1 cellular context compared by ENCODE assay signal in the genomic region with DNA sequence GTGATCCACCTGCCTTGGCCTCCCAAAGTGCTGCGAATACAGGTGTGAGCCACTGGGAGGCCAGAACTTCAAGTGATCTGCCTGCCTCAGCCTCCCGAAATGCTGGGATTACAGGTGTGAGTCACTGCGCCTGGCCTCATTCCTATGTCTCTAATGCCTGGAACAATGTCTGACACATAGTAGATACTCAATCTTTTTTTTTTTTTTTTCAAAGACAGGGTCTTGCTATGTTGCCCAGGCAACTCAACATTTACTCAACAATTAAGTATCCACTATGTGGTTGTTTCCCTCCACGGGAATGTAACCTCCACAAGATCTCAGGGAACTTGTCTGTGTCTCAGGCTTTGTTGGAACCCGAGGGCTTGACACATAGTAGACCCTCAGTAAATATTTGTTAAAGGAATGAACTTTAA.
TF ChIP-seq lines count a peak whose summit lies in the region.

No MANE protein-coding gene starts in this region.

TF ChIP-seq in SK-N-SH treated with all-trans-retinoic acid at 6 μM for 48 hours, 23 proteins besides CTCF, POLR2A, EP300 and RAD21 (continued from another document):
- TF ChIP-seq, protein P1, sequence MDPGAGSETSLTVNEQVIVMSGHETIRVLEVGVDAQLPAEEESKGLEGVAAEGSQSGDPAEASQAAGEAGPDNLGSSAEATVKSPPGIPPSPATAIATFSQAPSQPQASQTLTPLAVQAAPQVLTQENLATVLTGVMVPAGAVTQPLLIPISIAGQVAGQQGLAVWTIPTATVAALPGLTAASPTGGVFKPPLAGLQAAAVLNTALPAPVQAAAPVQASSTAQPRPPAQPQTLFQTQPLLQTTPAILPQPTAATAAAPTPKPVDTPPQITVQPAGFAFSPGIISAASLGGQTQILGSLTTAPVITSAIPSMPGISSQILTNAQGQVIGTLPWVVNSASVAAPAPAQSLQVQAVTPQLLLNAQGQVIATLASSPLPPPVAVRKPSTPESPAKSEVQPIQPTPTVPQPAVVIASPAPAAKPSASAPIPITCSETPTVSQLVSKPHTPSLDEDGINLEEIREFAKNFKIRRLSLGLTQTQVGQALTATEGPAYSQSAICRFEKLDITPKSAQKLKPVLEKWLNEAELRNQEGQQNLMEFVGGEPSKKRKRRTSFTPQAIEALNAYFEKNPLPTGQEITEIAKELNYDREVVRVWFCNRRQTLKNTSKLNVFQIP (CRISPR knock-in tag; IDR thresholded peaks at IDR 0.05; ENCODE audit: borderline replicate concordance, low read depth), result no peak
